In the genomic region with DNA sequence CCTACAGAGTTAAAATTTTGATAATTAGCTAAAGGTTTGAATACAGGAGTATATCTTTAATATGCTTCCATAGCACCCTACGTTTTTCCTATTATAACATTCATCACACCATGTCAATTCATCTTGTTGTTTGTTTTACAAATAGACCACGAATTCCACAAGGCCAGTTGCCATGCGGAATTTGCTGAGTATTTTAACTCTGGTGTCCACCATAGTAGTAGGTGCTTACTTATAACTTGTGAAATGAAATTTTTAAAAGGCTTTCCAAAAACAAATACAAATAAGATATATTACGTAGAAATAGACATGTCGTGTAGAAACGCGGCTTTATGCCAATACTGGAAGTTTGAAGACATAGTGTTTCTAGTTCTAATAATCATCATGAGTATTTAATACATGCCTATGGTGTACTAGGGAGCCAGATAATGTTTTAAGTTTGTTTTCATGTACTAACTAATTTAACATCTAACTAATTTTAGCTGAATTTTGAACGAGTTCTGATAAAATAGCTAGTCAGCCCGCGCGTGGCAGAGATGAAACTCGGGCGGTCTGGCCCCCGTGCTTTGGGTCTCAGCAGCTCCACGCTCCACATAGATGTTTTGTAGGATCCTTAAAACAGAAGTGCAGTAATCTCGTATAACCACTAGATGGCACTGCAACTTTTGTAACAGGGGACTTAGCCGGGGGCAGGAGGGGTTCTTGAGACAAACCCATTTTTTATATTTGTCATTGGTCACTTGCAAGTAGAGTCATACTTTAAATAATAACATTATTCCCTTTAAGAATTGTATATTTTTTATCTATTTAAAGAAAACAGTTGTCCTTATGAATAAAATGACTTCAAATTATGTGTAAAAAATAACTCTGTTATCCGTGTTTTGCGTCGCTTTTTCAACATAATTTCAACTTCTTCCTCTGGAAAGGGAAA, we compare ENCODE assay signal across 8 cellular contexts. TPM values are rescaled to one million over a fixed set of nuclear protein-coding genes. Genes with fewer than 3 reads are reported as not detected.
DNase-seq lines count a peak whose midpoint lies in the region; ATAC-seq, FAIRE-seq and TF ChIP-seq lines count a peak whose summit lies in the region.

No MANE protein-coding gene starts in this region.

- H3K4me1 ChIP-seq in kidney (ENCODE audit: control insufficient read depth in 1 of 2, insufficient read depth in 1 of 2, low read depth in 1 of 2, low read length in 2 of 2), result no peaks in the 10 kb centered on the region

- intact Hi-C loops in kidney (cut with DNase I), result loop anchor here (10.0 kb wide), 1 partner anchor 174 kb away; no protein-coding TSS in a partner anchor

- H3K9ac ChIP-seq in kidney (ENCODE audit: low read length in 2 of 2), result no peak overlapping the region

- H3K36me3 ChIP-seq in kidney (ENCODE audit: control insufficient read depth in 1 of 2, insufficient read depth in 2 of 2, low read length in 2 of 2), result no peaks in the 10 kb centered on the region

- no peak overlapping the region for H3K27ac ChIP-seq in kidney (ENCODE audit: low read depth in 2 of 2, low read length in 2 of 2)

- peak; percentile 88 for TF ChIP-seq CTCF in kidney (IDR thresholded peaks at IDR 0.05; ENCODE audit: borderline replicate concordance, extremely low read depth, insufficient read depth)

- no peaks in the 10 kb centered on the region for H3K9me3 ChIP-seq in kidney (ENCODE audit: control insufficient read depth in 1 of 2, low read length in 2 of 2)

- H3K4me3 ChIP-seq in kidney (ENCODE audit: low read length in 2 of 2), result peak overlapping the region; percentile 32 to 38

- peak; percentile 8 for DNase-seq in NK-92 treated with Interleukin-12 subunit alpha and Interleukin-12 subunit beta, amount 100 ng/mL, for 24 hours (lab: John Stamatoyannopoulos, UW)
- DNase-seq in NK-92 (lab: John Stamatoyannopoulos, UW; ENCODE audit: unreplicated experiment) (no peak), NCI-H1694 (lab: John Stamatoyannopoulos, UW) (peak; percentile 51), T-helper 9 cell (peak; percentile 23), cerebellar cortex (ENCODE audit: low spot score) (peak; percentile 58), kidney (peak; percentile 71)
- DNase-seq in stimulated activated CD4-positive, alpha-beta T cell treated with anti-CD3 and anti-CD28 coated beads, Interleukin-4, amount 100 ng/mL, for 4 hours, result peak; percentile 39 to 66

- FAIRE-seq in kidney (lab: Jason Lieb, UNC), result no peak

- peak; percentile 69 for ATAC-seq in HG02763 (IDR thresholded peaks at IDR 0.05; ENCODE audit: unreplicated experiment)

RNA-seq across cellular contexts. Expression of a gene that starts 10.2 kb away (rescaled TPM):
- 25.0 TPM for total RNA-seq in kidney
- polyA plus RNA-seq in kidney (ENCODE audit: insufficient read depth, low read depth, low replicate concordance), result 2.2 TPM

RNA-seq across cellular contexts. Expression of a gene that starts 17.6 kb away (rescaled TPM):
- total RNA-seq in kidney, result 2.1 TPM
- not detected for polyA plus RNA-seq in kidney (ENCODE audit: insufficient read depth, low read depth, low replicate concordance)
